Comparison of ENCODE assay signal across 10 cellular contexts in genomic region chr9:2602704-2603116, GRCh38. TPM values are rescaled to one million over a fixed set of nuclear protein-coding genes. Genes with fewer than 3 reads are reported as not detected.
DNase-seq lines count a peak whose midpoint lies in the region; ATAC-seq lines count a peak whose summit lies in the region.
"Had no signal": no experiment of that assay in that cellular context is flagged by ENCODE, and none has a peak within 500 bp of the region (broad histone marks: within the 10 kb centered on the region; RNA-seq: fewer than 3 reads in every experiment).

No MANE protein-coding gene starts in this region.

- DNase-seq in DMS 273 (lab: John Stamatoyannopoulos, UW; ENCODE audit: unreplicated experiment) (peak; percentile 8), DMS 273 treated with DMSO at 0.1 percent for 48 hours (lab: John Stamatoyannopoulos, UW) (no peak), NCI-H345 treated with DMSO at 0.1 percent for 48 hours (lab: John Stamatoyannopoulos, UW; ENCODE audit: unreplicated experiment) (peak; percentile 36), left lobe of liver (ENCODE audit: low spot score) (no peak), hypothalamus (lab: John Stamatoyannopoulos, UW) (no peak), GOT3 (lab: John Stamatoyannopoulos, UW) (no peak)
- no peak for DNase-seq in stimulated activated effector memory CD8-positive, alpha-beta T cell treated with anti-CD3 and anti-CD28 coated beads, Interleukin-12 subunit alpha, Interleukin-12 subunit beta, amount 100 ng/mL, for 72 hours (ENCODE audit: low spot score in 2 of 2)
- DNase-seq: activated effector memory CD4-positive, alpha-beta T cell treated with anti-CD3 and anti-CD28 coated beads, Interleukin-2, amount 50 U/mL, for 16 hours; mesenchymal stem cell had no signal

- H3K4me3 Mint-ChIP-seq in stimulated activated effector memory CD8-positive, alpha-beta T cell treated with anti-CD3 and anti-CD28 coated beads, Interleukin-12 subunit alpha, Interleukin-12 subunit beta, amount 100 ng/mL, for 72 hours: no peak overlapping the region

- no peaks in the 10 kb centered on the region for H3K36me3 Mint-ChIP-seq in stimulated activated effector memory CD8-positive, alpha-beta T cell treated with anti-CD3 and anti-CD28 coated beads, Interleukin-12 subunit alpha, Interleukin-12 subunit beta, amount 100 ng/mL, for 72 hours

- no peaks in the 10 kb centered on the region for H3K4me1 Mint-ChIP-seq in stimulated activated effector memory CD8-positive, alpha-beta T cell treated with anti-CD3 and anti-CD28 coated beads, Interleukin-12 subunit alpha, Interleukin-12 subunit beta, amount 100 ng/mL, for 72 hours

- ATAC-seq in HG02973 (IDR thresholded peaks at IDR 0.05; ENCODE audit: unreplicated experiment) (peak; percentile 56), left lobe of liver (peak; percentile 62)
- ATAC-seq in stimulated activated effector memory CD8-positive, alpha-beta T cell treated with anti-CD3 and anti-CD28 coated beads, Interleukin-12 subunit alpha, Interleukin-12 subunit beta, amount 100 ng/mL, for 72 hours: no peak

- H3K27ac Mint-ChIP-seq in stimulated activated effector memory CD8-positive, alpha-beta T cell treated with anti-CD3 and anti-CD28 coated beads, Interleukin-12 subunit alpha, Interleukin-12 subunit beta, amount 100 ng/mL, for 72 hours: no peak overlapping the region

- H3K9me3 Mint-ChIP-seq in stimulated activated effector memory CD8-positive, alpha-beta T cell treated with anti-CD3 and anti-CD28 coated beads, Interleukin-12 subunit alpha, Interleukin-12 subunit beta, amount 100 ng/mL, for 72 hours: no peaks in the 10 kb centered on the region

RNA-seq across cellular contexts. Expression of gene VLDLR, which starts 18.9 kb away (rescaled TPM):
- total RNA-seq in left lobe of liver: 2.0 TPM

Comparison
In these comparisons a context has a peak if more than half of its experiments do, and no peak if none do; other contexts are left out.
1. DNase-seq: peak in DMS 273 (single experiment) and NCI-H345 treated with DMSO at 0.1 percent for 48 hours (single experiment); none in DMS 273 treated with DMSO at 0.1 percent for 48 hours (single experiment), left lobe of liver (single experiment), hypothalamus (0 of 51), GOT3 (single experiment) and stimulated activated effector memory CD8-positive, alpha-beta T cell treated with anti-CD3 and anti-CD28 coated beads, Interleukin-12 subunit alpha, Interleukin-12 subunit beta, amount 100 ng/mL, for 72 hours (0 of 2).